Comparison of ENCODE assay signal across 1 cellular context in the genomic region with DNA sequence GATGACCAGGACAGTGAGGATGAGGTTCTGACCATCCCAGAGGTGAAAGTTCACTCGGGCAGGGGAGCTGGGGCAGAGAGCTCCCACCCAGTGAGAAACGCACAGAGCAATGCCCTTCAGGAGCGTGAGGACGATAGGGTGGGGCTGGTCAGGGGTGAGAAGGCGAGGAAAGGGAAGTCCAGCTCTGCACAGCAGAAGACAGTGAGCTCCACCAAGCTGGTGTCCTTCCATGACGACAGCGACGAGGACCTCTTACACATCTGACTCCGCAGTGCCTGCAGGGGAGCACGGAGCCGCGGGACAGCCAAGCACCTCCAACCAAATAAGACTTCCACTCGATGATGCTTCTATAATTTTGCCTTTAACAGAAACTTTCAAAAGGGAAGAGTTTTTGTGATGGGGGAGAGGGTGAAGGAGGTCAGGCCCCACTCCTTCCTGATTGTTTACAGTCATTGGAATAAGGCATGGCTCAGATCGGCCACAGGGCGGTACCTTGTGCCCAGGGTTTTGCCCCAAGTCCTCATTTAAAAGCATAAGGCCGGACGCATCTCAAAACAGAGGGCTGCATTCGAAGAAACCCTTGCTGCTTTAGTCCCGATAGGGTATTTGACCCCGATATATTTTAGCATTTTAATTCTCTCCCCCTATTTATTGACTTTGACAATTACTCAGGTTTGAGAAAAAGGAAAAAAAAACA.
TF ChIP-seq lines count a peak whose summit lies in the region.

No MANE protein-coding gene starts in this region.

TF ChIP-seq in WTC11, 78 proteins besides CTCF, POLR2A, EP300 and RAD21 (continued from another document):
- TF ChIP-seq, protein P1, sequence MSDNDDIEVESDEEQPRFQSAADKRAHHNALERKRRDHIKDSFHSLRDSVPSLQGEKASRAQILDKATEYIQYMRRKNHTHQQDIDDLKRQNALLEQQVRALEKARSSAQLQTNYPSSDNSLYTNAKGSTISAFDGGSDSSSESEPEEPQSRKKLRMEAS (CRISPR knock-in tag; IDR thresholded peaks at IDR 0.05) = no peak
- TF ChIP-seq, protein P2, sequence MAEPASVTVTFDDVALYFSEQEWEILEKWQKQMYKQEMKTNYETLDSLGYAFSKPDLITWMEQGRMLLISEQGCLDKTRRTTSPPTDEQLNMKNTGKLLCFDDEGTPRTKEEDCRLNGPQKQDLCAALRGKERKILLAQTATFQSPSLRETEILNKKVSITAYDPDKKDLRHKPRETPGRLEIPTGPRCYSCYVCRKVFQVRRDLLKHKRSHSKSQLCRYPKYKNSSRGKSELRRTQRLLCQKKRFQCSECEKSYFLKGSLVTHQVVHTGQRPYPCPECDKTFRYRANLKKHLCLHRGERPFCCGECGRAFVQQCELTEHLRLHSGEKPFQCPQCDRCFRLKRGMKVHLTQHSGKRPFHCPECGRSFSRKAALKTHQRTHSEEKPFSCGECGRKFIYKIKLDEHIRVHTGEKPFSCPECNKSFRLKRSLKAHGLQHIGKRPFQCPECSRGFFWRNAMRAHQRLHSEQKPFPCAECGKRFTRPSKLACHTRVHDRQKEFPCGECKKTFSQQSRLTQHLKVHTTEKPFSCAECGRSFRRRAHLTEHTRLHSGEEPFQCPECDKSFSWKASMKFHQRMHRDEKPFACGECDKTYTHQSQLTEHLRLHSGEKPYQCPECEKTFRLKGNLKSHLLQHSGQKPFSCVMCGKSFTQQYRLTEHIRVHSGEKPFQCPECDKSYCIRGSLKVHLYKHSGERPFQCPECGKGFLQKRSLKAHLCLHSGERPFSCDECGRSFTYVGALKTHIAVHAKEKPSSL (CRISPR knock-in tag; conservative IDR thresholded peaks at IDR 0.05) = no peak
- no peak for TF ChIP-seq CREB1 (CRISPR knock-in tag; IDR thresholded peaks at IDR 0.05)
- TF ChIP-seq PRRX2 (CRISPR knock-in tag; IDR thresholded peaks at IDR 0.05) = no peak
- TF ChIP-seq, protein P3, sequence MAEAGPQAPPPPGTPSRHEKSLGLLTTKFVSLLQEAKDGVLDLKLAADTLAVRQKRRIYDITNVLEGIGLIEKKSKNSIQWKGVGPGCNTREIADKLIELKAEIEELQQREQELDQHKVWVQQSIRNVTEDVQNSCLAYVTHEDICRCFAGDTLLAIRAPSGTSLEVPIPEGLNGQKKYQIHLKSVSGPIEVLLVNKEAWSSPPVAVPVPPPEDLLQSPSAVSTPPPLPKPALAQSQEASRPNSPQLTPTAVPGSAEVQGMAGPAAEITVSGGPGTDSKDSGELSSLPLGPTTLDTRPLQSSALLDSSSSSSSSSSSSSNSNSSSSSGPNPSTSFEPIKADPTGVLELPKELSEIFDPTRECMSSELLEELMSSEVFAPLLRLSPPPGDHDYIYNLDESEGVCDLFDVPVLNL (CRISPR knock-in tag; IDR thresholded peaks at IDR 0.05; ENCODE audit: borderline replicate concordance, low read depth) = no peak
- no peak for TF ChIP-seq CBFB (CRISPR knock-in tag; IDR thresholded peaks at IDR 0.05; ENCODE audit: low read depth)
- TF ChIP-seq, protein P4, sequence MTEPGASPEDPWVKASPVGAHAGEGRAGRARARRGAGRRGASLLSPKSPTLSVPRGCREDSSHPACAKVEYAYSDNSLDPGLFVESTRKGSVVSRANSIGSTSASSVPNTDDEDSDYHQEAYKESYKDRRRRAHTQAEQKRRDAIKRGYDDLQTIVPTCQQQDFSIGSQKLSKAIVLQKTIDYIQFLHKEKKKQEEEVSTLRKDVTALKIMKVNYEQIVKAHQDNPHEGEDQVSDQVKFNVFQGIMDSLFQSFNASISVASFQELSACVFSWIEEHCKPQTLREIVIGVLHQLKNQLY (CRISPR knock-in tag; IDR thresholded peaks at IDR 0.05) = no peak
- no peak for TF ChIP-seq ATF1 (CRISPR knock-in tag; IDR thresholded peaks at IDR 0.05)
- TF ChIP-seq, protein P5, sequence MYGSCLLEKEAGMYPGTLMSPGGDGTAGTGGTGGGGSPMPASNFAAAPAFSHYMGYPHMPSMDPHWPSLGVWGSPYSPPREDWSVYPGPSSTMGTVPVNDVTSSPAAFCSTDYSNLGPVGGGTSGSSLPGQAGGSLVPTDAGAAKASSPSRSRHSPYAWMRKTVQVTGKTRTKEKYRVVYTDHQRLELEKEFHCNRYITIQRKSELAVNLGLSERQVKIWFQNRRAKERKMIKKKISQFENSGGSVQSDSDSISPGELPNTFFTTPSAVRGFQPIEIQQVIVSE (CRISPR knock-in tag; IDR thresholded peaks at IDR 0.05; ENCODE audit: borderline replicate concordance) = no peak
TF ChIP-seq in WTC11: peak in this region for 0.
